In the genomic region with DNA sequence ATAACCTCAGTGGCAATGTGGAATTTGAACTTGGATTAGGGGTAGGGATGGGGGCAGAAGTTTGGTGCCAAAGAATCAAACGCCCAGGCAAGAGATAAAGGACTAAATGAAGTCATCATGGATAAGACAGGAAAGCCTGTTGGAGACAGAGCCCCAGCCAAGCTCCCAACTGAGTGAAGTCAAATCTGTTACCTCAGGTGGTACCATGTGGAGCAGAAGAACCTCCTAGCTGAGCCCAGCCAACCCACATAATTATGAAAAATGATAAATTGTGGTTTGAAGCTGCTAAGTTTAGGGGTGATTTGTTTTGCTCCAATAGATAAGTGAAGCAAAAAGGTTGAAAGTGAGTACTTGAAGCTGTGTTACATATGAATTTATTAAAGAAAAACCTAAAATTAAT, we compare ENCODE assay signal across 20 cellular contexts.
A peak's percentile ranks its signal among the peaks of the same experiment; 100 is the strongest.
DNase-seq lines count a peak whose midpoint lies in the region; ATAC-seq, FAIRE-seq and TF ChIP-seq lines count a peak whose summit lies in the region.
"Had no signal": no experiment of that assay in that cellular context is flagged by ENCODE, and none has a peak within 500 bp of the region (broad histone marks: within the 10 kb centered on the region; RNA-seq: fewer than 3 reads in every experiment).

No MANE protein-coding gene starts in this region.

- H3K9me3 ChIP-seq in HEK293 (ENCODE audit: control insufficient read depth, insufficient read depth, low read depth, low read length): no peaks in the 10 kb centered on the region; the same call in 1 of the 2 replicates
- H3K9me3 ChIP-seq in HepG2 (ENCODE audit: low read length): peaks cover 19% of the 10 kb centered on the region
- H3K9me3 ChIP-seq: BE2C had no signal

- H3K36me3 ChIP-seq in HEK293 (ENCODE audit: control insufficient read depth in 2 of 2, insufficient read depth in 1 of 2, low read length in 2 of 2) (no peaks in the 10 kb centered on the region), HepG2 (replicated peaks in 1 of 2; ENCODE audit: control insufficient read depth in 1 of 2, insufficient read depth in 2 of 2, low read length in 2 of 2) (peaks cover 0 to 2% of the 10 kb centered on the region in 2 experiments; a peak in 1 of 5 replicates)
- H3K36me3 ChIP-seq: BE2C, BLaER1 had no signal

- H3K4me1 ChIP-seq in HEK293 (ENCODE audit: control insufficient read depth, insufficient read depth, low read length) (no peaks in the 10 kb centered on the region), HepG2 (ENCODE audit: insufficient read depth, low read length) (peaks cover 59% of the 10 kb centered on the region)
- H3K4me1 ChIP-seq: BE2C, BLaER1 had no signal

- DNase-seq in NCI-H2081 treated with DMSO at 0.1 percent for 48 hours (lab: John Stamatoyannopoulos, UW) (peak; percentile 28), HepG2 (ENCODE audit: low spot score) (no peak), T-helper 2 cell (no peak), Kasumi-1 (lab: John Stamatoyannopoulos, UW) (no peak)
- no peak for DNase-seq in central memory CD4-positive, alpha-beta T cell
- DNase-seq: 8988T; ACHN; BE2C; C1 segment of cervical spinal cord; CD4-positive, alpha-beta memory T cell; CD4-positive, CD25-positive, alpha-beta regulatory T cell; CD8-positive, alpha-beta memory T cell; DMS79; DND-41; EL; GF-D8 had no signal

- H3K4me2 ChIP-seq in HepG2 (ENCODE audit: low read depth, low read length): no peak overlapping the region
- H3K4me2 ChIP-seq: BLaER1 had no signal

- intact Hi-C loops in HepG2 (cut with micrococcal nuclease; ENCODE audit: unreplicated experiment): no loop called here

- ATAC-seq in HepG2: no peak

- H2AFZ ChIP-seq in HepG2 (ENCODE audit: low read length): no peak overlapping the region

- TF ChIP-seq EP300 in HepG2 (IDR thresholded peaks at IDR 0.05; ENCODE audit: low read depth in 2 of 2, low read length in 2 of 2) (no peak), HepG2 (CRISPR knock-in tag; IDR thresholded peaks at IDR 0.05; ENCODE audit: borderline replicate concordance) (no peak)

- no peak for TF ChIP-seq POLR2A in HepG2 (IDR thresholded peaks at IDR 0.05; ENCODE audit: insufficient read depth in 1 of 2, low read depth in 2 of 2, low read length in 2 of 2)

- TF ChIP-seq CTCF in HEK293 (tag by site-specific recombination; IDR thresholded peaks at IDR 0.05) (no peak), HepG2 (CRISPR knock-in tag; IDR thresholded peaks at IDR 0.05) (no peak)

- peaks cover 29% of the 10 kb centered on the region for H3K79me2 ChIP-seq in HepG2 (ENCODE audit: insufficient read depth, low read length)

- POLR2A ChIA-PET in HEK293 (lab: Yijun Ruan, JAX) (no interaction called here), HepG2 (lab: Yijun Ruan, JAX) (interaction anchor here (1.2 kb wide), 1 partner anchor 69 kb away, joined by 3 read pairs; no protein-coding TSS in a partner anchor)

- in situ Hi-C loops in HepG2 (cut with HindIII; ENCODE audit: extremely low pct_ligation_motif_present, low pct_unique_long_range_greater_than_20kb): no loop called here

- no TSS peak for BruUV-seq in HepG2 (replicated peaks; lab: Mats Ljungman, UMichigan)

- no peak for TF ChIP-seq RAD21 in HepG2 (CRISPR knock-in tag; IDR thresholded peaks at IDR 0.05)

- CTCF ChIA-PET in HEK293 (lab: Yijun Ruan, JAX) (interaction anchor here (0.6 to 1.6 kb wide), 2 partner anchors 16 to 83 kb away, joined by 3 read pairs; no protein-coding TSS in a partner anchor), HepG2 (lab: Yijun Ruan, JAX; ENCODE audit: low intra/inter-chr PET ratio, low total read pairs) (no interaction called here)

- no peak overlapping the region for H3K4me3 ChIP-seq in HEK293 (ENCODE audit: low read depth, low read length)
- no peak overlapping the region for H3K4me3 ChIP-seq in HepG2 (replicated peaks in 1 of 3; ENCODE audit: insufficient read depth in 1 of 3, low read depth in 2 of 3, low read length in 3 of 3)
- H3K4me3 ChIP-seq: BLaER1 had no signal

- FAIRE-seq in HepG2 (lab: Jason Lieb, UNC): no peak
- FAIRE-seq: A204.1, GM12891 had no signal

- no peak overlapping the region for H3K27ac ChIP-seq in HEK293 (ENCODE audit: extremely low read depth, low read depth, low read length)
- no peak overlapping the region for H3K27ac ChIP-seq in HepG2 (ENCODE audit: extremely low read length, insufficient read depth, low read length)
- H3K27ac ChIP-seq: BLaER1 had no signal

- H3K27me3 ChIP-seq in HepG2 (ENCODE audit: control insufficient read depth in 1 of 2, insufficient read depth in 2 of 2, low read length in 2 of 2): no peaks in the 10 kb centered on the region
- H3K27me3 ChIP-seq: BLaER1 had no signal

- H4K20me1 ChIP-seq in HepG2 (ENCODE audit: insufficient read depth, low read length): no peaks in the 10 kb centered on the region
- H4K20me1 ChIP-seq: BLaER1 had no signal

- 100% methylated on average over 1 of the region's 1 CpG for WGBS in HepG2 (ENCODE audit: low lambda C conversion rate)

- H3K9ac ChIP-seq in HepG2 (ENCODE audit: insufficient read depth, low read depth, low read length): no peak overlapping the region
- H3K9ac ChIP-seq: BLaER1 had no signal

TF ChIP-seq in HEK293, 187 proteins besides CTCF, POLR2A, EP300 and RAD21:
- peak; percentile 87 for TF ChIP-seq SETDB1 (IDR thresholded peaks at IDR 0.05; ENCODE audit: insufficient read length, low read length)
- TF ChIP-seq ZNF830 (tag by site-specific recombination; IDR thresholded peaks at IDR 0.05; ENCODE audit: low read depth): no peak

TF ChIP-seq in HepG2, 621 proteins besides CTCF, POLR2A, EP300 and RAD21:
- TF ChIP-seq CBX5 (CRISPR knock-in tag; IDR thresholded peaks at IDR 0.05; ENCODE audit: borderline replicate concordance) (no peak), ZNF331 (CRISPR knock-in tag; IDR thresholded peaks at IDR 0.05) (peak; percentile 100)
- TF ChIP-seq, protein P1, sequence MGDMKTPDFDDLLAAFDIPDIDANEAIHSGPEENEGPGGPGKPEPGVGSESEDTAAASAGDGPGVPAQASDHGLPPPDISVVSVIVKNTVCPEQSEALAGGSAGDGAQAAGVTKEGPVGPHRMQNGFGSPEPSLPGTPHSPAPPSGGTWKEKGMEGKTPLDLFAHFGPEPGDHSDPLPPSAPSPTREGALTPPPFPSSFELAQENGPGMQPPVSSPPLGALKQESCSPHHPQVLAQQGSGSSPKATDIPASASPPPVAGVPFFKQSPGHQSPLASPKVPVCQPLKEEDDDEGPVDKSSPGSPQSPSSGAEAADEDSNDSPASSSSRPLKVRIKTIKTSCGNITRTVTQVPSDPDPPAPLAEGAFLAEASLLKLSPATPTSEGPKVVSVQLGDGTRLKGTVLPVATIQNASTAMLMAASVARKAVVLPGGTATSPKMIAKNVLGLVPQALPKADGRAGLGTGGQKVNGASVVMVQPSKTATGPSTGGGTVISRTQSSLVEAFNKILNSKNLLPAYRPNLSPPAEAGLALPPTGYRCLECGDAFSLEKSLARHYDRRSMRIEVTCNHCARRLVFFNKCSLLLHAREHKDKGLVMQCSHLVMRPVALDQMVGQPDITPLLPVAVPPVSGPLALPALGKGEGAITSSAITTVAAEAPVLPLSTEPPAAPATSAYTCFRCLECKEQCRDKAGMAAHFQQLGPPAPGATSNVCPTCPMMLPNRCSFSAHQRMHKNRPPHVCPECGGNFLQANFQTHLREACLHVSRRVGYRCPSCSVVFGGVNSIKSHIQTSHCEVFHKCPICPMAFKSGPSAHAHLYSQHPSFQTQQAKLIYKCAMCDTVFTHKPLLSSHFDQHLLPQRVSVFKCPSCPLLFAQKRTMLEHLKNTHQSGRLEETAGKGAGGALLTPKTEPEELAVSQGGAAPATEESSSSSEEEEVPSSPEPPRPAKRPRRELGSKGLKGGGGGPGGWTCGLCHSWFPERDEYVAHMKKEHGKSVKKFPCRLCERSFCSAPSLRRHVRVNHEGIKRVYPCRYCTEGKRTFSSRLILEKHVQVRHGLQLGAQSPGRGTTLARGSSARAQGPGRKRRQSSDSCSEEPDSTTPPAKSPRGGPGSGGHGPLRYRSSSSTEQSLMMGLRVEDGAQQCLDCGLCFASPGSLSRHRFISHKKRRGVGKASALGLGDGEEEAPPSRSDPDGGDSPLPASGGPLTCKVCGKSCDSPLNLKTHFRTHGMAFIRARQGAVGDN (CRISPR knock-in tag; IDR thresholded peaks at IDR 0.05): no peak
